In the genomic region with DNA sequence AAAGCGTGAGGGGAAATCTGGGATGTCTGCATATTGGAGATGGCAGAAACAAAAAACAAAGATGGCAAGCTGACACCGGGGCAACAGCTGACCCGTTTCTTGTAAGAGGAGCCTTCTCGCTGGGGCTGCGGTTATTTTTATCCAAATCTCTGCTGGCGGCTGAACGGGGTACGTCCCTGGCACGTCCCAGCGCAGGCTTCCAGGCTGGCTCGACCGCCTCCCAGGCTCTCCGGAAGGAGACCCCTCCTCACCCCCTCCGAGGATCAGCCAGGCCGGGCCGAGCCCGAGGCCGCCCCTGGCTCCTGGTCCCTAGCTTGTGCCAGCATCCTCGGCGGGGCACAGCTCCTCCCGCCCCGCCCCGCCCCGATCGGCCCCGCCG, we compare ENCODE assay signal across 8 cellular contexts. TPM values are rescaled to one million over a fixed set of nuclear protein-coding genes. Genes with fewer than 3 reads are reported as not detected.
DNase-seq lines count a peak whose midpoint lies in the region; ATAC-seq and TF ChIP-seq lines count a peak whose summit lies in the region.

No MANE protein-coding gene starts in this region.

- CTCF ChIA-PET in CD4-positive, alpha-beta memory T cell (lab: Charles Lee; ENCODE audit: partially characterized antibody) = interaction anchor here (0.6 to 1.7 kb wide), 6 partner anchors 11 to 206 kb away, joined by 3 to 7 read pairs (median 3); partner anchors contain the start of gene DCUN1D4

- intact Hi-C loops in CD4-positive, alpha-beta memory T cell (cut with micrococcal nuclease) = loop anchor here (1.0 to 10.0 kb wide), 3 partner anchors 195 to 1327 kb away; partner anchors contain the start of gene SCFD2
- intact Hi-C loops in lower lobe of right lung (cut with DNase I) = no loop called here

- peak overlapping the region in 5 of 7 donors; percentile 68 to 82 (median 75) for H3K27ac Mint-ChIP-seq in CD4-positive, alpha-beta memory T cell

- POLR2A ChIA-PET in CD4-positive, alpha-beta memory T cell (lab: Charles Lee; ENCODE audit: partially characterized antibody) = interaction anchor here (1.5 kb wide), 1 partner anchor 195 kb away, joined by 14 read pairs; the partner anchor contains the start of gene DCUN1D4

- no peak overlapping the region for H3K27ac ChIP-seq in CD4-positive, alpha-beta memory T cell (ENCODE audit: low read depth, low read length)
- peak overlapping the region; percentile 64 for H3K27ac ChIP-seq in lower lobe of right lung

- H3K27me3 ChIP-seq in CD4-positive, alpha-beta memory T cell (ENCODE audit: insufficient read depth, low read length) = no peaks in the 10 kb centered on the region
- H3K27me3 ChIP-seq in lower lobe of right lung (ENCODE audit: low read depth) = no peaks in the 10 kb centered on the region

- ATAC-seq in GM19043 (IDR thresholded peaks at IDR 0.05; ENCODE audit: low read depth, unreplicated experiment) (peak; percentile 38), HG03159 (IDR thresholded peaks at IDR 0.05; ENCODE audit: unreplicated experiment) (peak; percentile 55), lower lobe of right lung (peak; percentile 47 to 64)

- peaks cover 10% of the 10 kb centered on the region for H3K4me1 ChIP-seq in CD4-positive, alpha-beta memory T cell (ENCODE audit: insufficient read depth, low read length)
- H3K4me1 ChIP-seq in lower lobe of right lung = peaks cover 4% of the 10 kb centered on the region

- peaks cover 0 to 3% of the 10 kb centered on the region in 2 donors for H3K36me3 Mint-ChIP-seq in CD4-positive, alpha-beta memory T cell

- no peaks in the 10 kb centered on the region for H3K36me3 ChIP-seq in CD4-positive, alpha-beta memory T cell (ENCODE audit: insufficient read depth, low read length)
- peaks cover 1% of the 10 kb centered on the region for H3K36me3 ChIP-seq in lower lobe of right lung

- no peaks in the 10 kb centered on the region for H3K9me3 Mint-ChIP-seq in CD4-positive, alpha-beta memory T cell

- H3K4me3 Mint-ChIP-seq in CD4-positive, alpha-beta memory T cell = peak overlapping the region; percentile 79 to 91 (median 88)

- no peaks in the 10 kb centered on the region for H3K9me3 ChIP-seq in CD4-positive, alpha-beta memory T cell (ENCODE audit: control insufficient read depth in 1 of 2, low read length in 2 of 2)
- H3K9me3 ChIP-seq in lower lobe of right lung = no peaks in the 10 kb centered on the region

- peak overlapping the region; percentile 5 to 57 for H3K4me3 ChIP-seq in CD4-positive, alpha-beta memory T cell (ENCODE audit: low read length in 2 of 2)
- peak overlapping the region; percentile 70 for H3K4me3 ChIP-seq in lower lobe of right lung

- peaks cover 21 to 36% (median 28%) of the 10 kb centered on the region in 4 donors for H3K4me1 Mint-ChIP-seq in CD4-positive, alpha-beta memory T cell

- peak in 1 of 5 donors; percentile 24 for DNase-seq in CD4-positive, alpha-beta memory T cell
- DNase-seq in RPMI7951 (ENCODE audit: low read depth) (peak; percentile 43), dermis blood vessel endothelial cell (peak; percentile 26), lower lobe of right lung (no peak), superior temporal gyrus (ENCODE audit: extremely low spot score) (peak; percentile 56), kidney glomerular epithelial cell (lab: John Stamatoyannopoulos, UW) (no peak)

- no peak for TF ChIP-seq CTCF in lower lobe of right lung (IDR thresholded peaks at IDR 0.05)

- peaks cover 2 to 8% of the 10 kb centered on the region in 2 donors for H3K27me3 Mint-ChIP-seq in CD4-positive, alpha-beta memory T cell

RNA-seq across cellular contexts. Expression of gene SGCB, which starts 0.4 kb away (rescaled TPM):
- 1 to 10 TPM; 7.4 to 7.5 TPM for total RNA-seq in CD4-positive, alpha-beta memory T cell
- polyA plus RNA-seq in CD4-positive, alpha-beta memory T cell = 1 to 10 TPM; 5.1 to 7.4 TPM
- total RNA-seq in RPMI7951 (2014; rRNA removed; shearing (Covaris generic)) = 18.9 and 23.5 TPM in 2 replicates
- total RNA-seq in dermis blood vessel endothelial cell = 12.9 and 23.7 TPM in 2 replicates
- 23.3 TPM for total RNA-seq in lower lobe of right lung

RNA-seq across cellular contexts. Expression of gene SPATA18, which starts 13.4 kb away (rescaled TPM):
- under 1 TPM in 1 of 2 experiments, not detected in 1; 0.44 TPM for total RNA-seq in CD4-positive, alpha-beta memory T cell
- polyA plus RNA-seq in CD4-positive, alpha-beta memory T cell = not detected
- total RNA-seq in RPMI7951 (2014; rRNA removed; shearing (Covaris generic)) = 0.49 and 1.4 TPM in 2 replicates
- total RNA-seq in dermis blood vessel endothelial cell = 4.3 and 4.6 TPM in 2 replicates
- total RNA-seq in lower lobe of right lung = 24.7 TPM

RNA-seq across cellular contexts. Expression of gene LRRC66, which starts 17.6 kb away (rescaled TPM):
- total RNA-seq in CD4-positive, alpha-beta memory T cell = under 1 TPM; 0.30 to 0.41 TPM
- polyA plus RNA-seq in CD4-positive, alpha-beta memory T cell = under 1 TPM in 1 of 2 donors, not detected in 1; 0.08 TPM
- 0.10 and 0.12 TPM in 2 replicates for total RNA-seq in RPMI7951 (2014; rRNA removed; shearing (Covaris generic))
- 0.14 and 0.17 TPM in 2 replicates for total RNA-seq in dermis blood vessel endothelial cell
- total RNA-seq in lower lobe of right lung = 0.21 TPM

Comparison
In these comparisons a context has a peak if more than half of its experiments do, and no peak if none do; other contexts are left out.
1. DNase-seq: peak in RPMI7951 (single experiment), dermis blood vessel endothelial cell (single experiment) and superior temporal gyrus (single experiment); none in lower lobe of right lung (single experiment) and kidney glomerular epithelial cell (single experiment).
2. Peak in every context shown above with its lines, with median percentiles within 50 percentile points of each other: ATAC-seq.